Comparison of ENCODE assay signal across 1 cellular context in the genomic region with DNA sequence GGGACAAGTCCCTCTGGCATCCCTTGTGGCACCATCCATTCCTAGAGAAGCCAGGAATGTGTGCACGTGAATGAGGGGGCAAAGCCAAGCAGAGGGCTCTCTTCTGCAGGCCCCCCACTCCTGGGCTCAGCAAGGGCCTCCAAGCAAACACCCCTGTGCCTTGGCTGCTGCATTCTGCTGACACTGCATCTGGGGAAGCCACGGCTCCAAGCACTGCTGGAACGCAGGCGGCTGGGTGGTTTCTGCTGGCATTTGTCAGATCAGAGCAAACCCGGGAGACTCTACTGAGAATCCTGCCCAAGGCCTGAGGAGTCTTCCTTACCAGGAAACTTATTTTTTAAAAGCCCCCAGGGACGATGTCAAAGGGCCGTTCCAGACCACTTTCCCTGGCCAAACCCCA.
TF ChIP-seq lines count a peak whose summit lies in the region.

No MANE protein-coding gene starts in this region.

TF ChIP-seq in IMR-90, 13 proteins besides CTCF, POLR2A, EP300 and RAD21:
- TF ChIP-seq MAFK (IDR thresholded peaks at IDR 0.05; ENCODE audit: low read depth, low read length), result peak; percentile 56; the same call in 1 of the 2 replicates
- no peak for TF ChIP-seq SMC3 (IDR thresholded peaks at IDR 0.05; ENCODE audit: low read depth, low read length)
